Comparison of ENCODE assay signal across 16 cellular contexts in genomic region chr6:29945421-29945820, GRCh38. TPM values are rescaled to one million over a fixed set of nuclear protein-coding genes. Genes with fewer than 3 reads are reported as not detected.
DNase-seq lines count a peak whose midpoint lies in the region; ATAC-seq and TF ChIP-seq lines count a peak whose summit lies in the region.
"Had no signal": no experiment of that assay in that cellular context is flagged by ENCODE, and none has a peak within 500 bp of the region (broad histone marks: within the 10 kb centered on the region; RNA-seq: fewer than 3 reads in every experiment).

No MANE protein-coding gene starts in this region.

- intact Hi-C loops in CD8-positive, alpha-beta T cell (cut with DNase I, micrococcal nuclease) = loop anchor here in 1 of 2 experiments (5.0 kb wide), 3 partner anchors 117 to 238 kb away; partner anchors contain the start of gene POLR1H
- intact Hi-C loops in uterus (cut with DNase I; ENCODE audit: low total_unique reads) (no loop called here), A673 (cut with micrococcal nuclease; ENCODE audit: unreplicated experiment) (no loop called here)

- H3K9me3 ChIP-seq in CD8-positive, alpha-beta T cell (ENCODE audit: low read length) = no peaks in the 10 kb centered on the region
- no peaks in the 10 kb centered on the region for H3K9me3 ChIP-seq in mononuclear cell (ENCODE audit: low read depth, low read length)
- H3K9me3 ChIP-seq in uterus = no peaks in the 10 kb centered on the region
- H3K9me3 ChIP-seq in A673 (ENCODE audit: low read depth, low read length, poor library complexity, severe bottlenecking) = no peaks in the 10 kb centered on the region
- H3K9me3 ChIP-seq: body of pancreas, Peyer's patch had no signal

- H3K36me3 Mint-ChIP-seq in CD8-positive, alpha-beta T cell = peaks cover 82% of the 10 kb centered on the region
- H3K36me3 Mint-ChIP-seq in activated CD8-positive, alpha-beta T cell treated with anti-CD3 and anti-CD28 coated beads, Interleukin-2, amount 10 ng/mL, durations not matched to agents 7 days and 5 days (ENCODE audit: low read depth) = peaks cover 70% of the 10 kb centered on the region

- H3K4me3 ChIP-seq in ACC112 (ENCODE audit: low read depth, low read length) (peak overlapping the region; percentile 52; the same call in 1 of the 2 replicates), mononuclear cell (ENCODE audit: low read length) (peak overlapping the region; percentile 87), uterus (no peak overlapping the region), A673 (ENCODE audit: low read depth, low read length, poor library complexity, severe bottlenecking) (no peak overlapping the region)
- H3K4me3 ChIP-seq in CD8-positive, alpha-beta T cell (ENCODE audit: low read depth, low read length) = peak overlapping the region; percentile 82
- H3K4me3 ChIP-seq: body of pancreas had no signal

- H3K27me3 ChIP-seq in ACC112 (ENCODE audit: insufficient read depth, low read length) (no peaks in the 10 kb centered on the region), mononuclear cell (ENCODE audit: insufficient read depth, low read length) (no peaks in the 10 kb centered on the region), uterus (no peaks in the 10 kb centered on the region), A673 (replicated peaks; ENCODE audit: insufficient read depth, low read depth, low read length, poor library complexity) (no peaks in the 10 kb centered on the region)
- H3K27me3 ChIP-seq in CD8-positive, alpha-beta T cell (ENCODE audit: insufficient read depth, low read length) = no peaks in the 10 kb centered on the region
- H3K27me3 ChIP-seq: body of pancreas, Peyer's patch had no signal

- peaks cover 16% of the 10 kb centered on the region for H3K36me3 ChIP-seq in ACC112 (ENCODE audit: insufficient read depth, low read length)
- peaks cover 40% of the 10 kb centered on the region for H3K36me3 ChIP-seq in CD8-positive, alpha-beta T cell (ENCODE audit: insufficient read depth, low read length)
- H3K36me3 ChIP-seq in uterus = no peaks in the 10 kb centered on the region
- peaks cover 8% of the 10 kb centered on the region for H3K36me3 ChIP-seq in A673 (ENCODE audit: insufficient read depth, low read length, poor library complexity, severe bottlenecking)

- no TSS peak for BruUV-seq in A673 (replicated peaks; lab: Mats Ljungman, UMichigan)

- no peak for TF ChIP-seq CTCF in CD8-positive, alpha-beta T cell (IDR thresholded peaks at IDR 0.05)
- no peak for TF ChIP-seq CTCF in uterus (IDR thresholded peaks at IDR 0.05)
- no peak for TF ChIP-seq CTCF in A673 (conservative IDR thresholded peaks at IDR 0.05; ENCODE audit: low read depth, low read length)

- no peaks in the 10 kb centered on the region for H3K9me3 Mint-ChIP-seq in CD8-positive, alpha-beta T cell
- H3K9me3 Mint-ChIP-seq in activated CD8-positive, alpha-beta T cell treated with anti-CD3 and anti-CD28 coated beads, Interleukin-2, amount 10 ng/mL, durations not matched to agents 7 days and 5 days (ENCODE audit: insufficient read depth) = no peaks in the 10 kb centered on the region
- H3K9me3 Mint-ChIP-seq: H9 had no signal

- H3K4me1 ChIP-seq in ACC112 (ENCODE audit: control insufficient read depth, insufficient read depth, low read length, unreplicated experiment) = peaks cover 30% of the 10 kb centered on the region
- H3K4me1 ChIP-seq in CD8-positive, alpha-beta T cell (ENCODE audit: insufficient read depth, low read length) = peaks cover 71% of the 10 kb centered on the region
- H3K4me1 ChIP-seq in mononuclear cell (ENCODE audit: insufficient read depth, low read length) = peaks cover 64% of the 10 kb centered on the region
- no peaks in the 10 kb centered on the region for H3K4me1 ChIP-seq in uterus
- peaks cover 3% of the 10 kb centered on the region for H3K4me1 ChIP-seq in A673 (ENCODE audit: insufficient read depth, low read length, poor library complexity, severe bottlenecking)

- CTCF ChIA-PET in CD8-positive, alpha-beta T cell (lab: Charles Lee) = interaction anchor here (1.1 kb wide), 1 partner anchor 97 kb away, joined by 3 read pairs; no protein-coding TSS in a partner anchor
- CTCF ChIA-PET in activated CD8-positive, alpha-beta T cell treated with anti-CD3 and anti-CD28 coated beads, Interleukin-2, amount 10 ng/mL, durations not matched to agents 7 days and 5 days (lab: Charles Lee) = no interaction called here
- CTCF ChIA-PET in A673 (lab: Charles Lee) = no interaction called here

- H3K4me1 Mint-ChIP-seq in CD8-positive, alpha-beta T cell (ENCODE audit: low read depth) = peaks cover 71% of the 10 kb centered on the region
- peaks cover 52% of the 10 kb centered on the region for H3K4me1 Mint-ChIP-seq in activated CD8-positive, alpha-beta T cell treated with anti-CD3 and anti-CD28 coated beads, Interleukin-2, amount 10 ng/mL, durations not matched to agents 7 days and 5 days (ENCODE audit: low read depth)

- POLR2A ChIA-PET in CD8-positive, alpha-beta T cell (lab: Charles Lee) = no interaction called here
- POLR2A ChIA-PET in activated CD8-positive, alpha-beta T cell treated with anti-CD3 and anti-CD28 coated beads, Interleukin-2, amount 10 ng/mL, durations not matched to agents 7 days and 5 days (lab: Charles Lee) = interaction anchor here (0.6 to 1.2 kb wide), 6 partner anchors 19 to 253 kb away, joined by 3 to 4 read pairs (median 3); partner anchors contain the start of gene PPP1R11
- POLR2A ChIA-PET in A673 (lab: Charles Lee; ENCODE audit: low non-redundant PET) = no interaction called here

- H2AFZ ChIP-seq in ACC112 (ENCODE audit: low read length, unreplicated experiment) = no peak overlapping the region

- no peak for TF ChIP-seq POLR2A in uterus (IDR thresholded peaks at IDR 0.05)

- H3K79me2 ChIP-seq in ACC112 (ENCODE audit: control insufficient read depth, insufficient read depth, low read length, unreplicated experiment) = peaks cover 31% of the 10 kb centered on the region

- H3K27ac Mint-ChIP-seq in CD8-positive, alpha-beta T cell = peak overlapping the region; percentile 78
- peak overlapping the region; percentile 74 for H3K27ac Mint-ChIP-seq in activated CD8-positive, alpha-beta T cell treated with anti-CD3 and anti-CD28 coated beads, Interleukin-2, amount 10 ng/mL, durations not matched to agents 7 days and 5 days
- H3K27ac Mint-ChIP-seq: H9 had no signal

- no peak overlapping the region for H3K27ac ChIP-seq in ACC112 (ENCODE audit: low read depth, low read length)
- peak overlapping the region; percentile 19 for H3K27ac ChIP-seq in CD8-positive, alpha-beta T cell (ENCODE audit: low read depth, low read length)
- no peak overlapping the region for H3K27ac ChIP-seq in uterus
- H3K27ac ChIP-seq in A673 (ENCODE audit: low read depth, low read length, poor library complexity, severe bottlenecking) = no peak overlapping the region
- H3K27ac ChIP-seq: body of pancreas, Peyer's patch had no signal

- ATAC-seq in CD8-positive, alpha-beta T cell = no peak
- no peak for ATAC-seq in activated CD8-positive, alpha-beta T cell treated with anti-CD3 and anti-CD28 coated beads, Interleukin-2, amount 10 ng/mL, durations not matched to agents 7 days and 5 days
- ATAC-seq: body of pancreas, HepG2 had no signal

- no peak for DNase-seq in CD8-positive, alpha-beta T cell
- no peak for DNase-seq in activated CD8-positive, alpha-beta T cell treated with anti-CD3 and anti-CD28 coated beads, Interleukin-2, amount 10 ng/mL, durations not matched to agents 7 days and 5 days
- no peak for DNase-seq in uterus
- DNase-seq in superior temporal gyrus (ENCODE audit: extremely low spot score) = no peak
- DNase-seq in effector CD4-positive, alpha-beta T cell = no peak
- no peak for DNase-seq in A673 (ENCODE audit: low spot score)
- DNase-seq: body of pancreas, DMS79, H9, hippocampal formation, MV-4-11, Peyer's patch, trophoblast cell had no signal

- no peaks in the 10 kb centered on the region for H3K27me3 Mint-ChIP-seq in CD8-positive, alpha-beta T cell (ENCODE audit: low read depth)
- no peaks in the 10 kb centered on the region for H3K27me3 Mint-ChIP-seq in activated CD8-positive, alpha-beta T cell treated with anti-CD3 and anti-CD28 coated beads, Interleukin-2, amount 10 ng/mL, durations not matched to agents 7 days and 5 days (ENCODE audit: low read depth)

- H3K4me3 Mint-ChIP-seq in CD8-positive, alpha-beta T cell = peak overlapping the region; percentile 94
- H3K4me3 Mint-ChIP-seq in activated CD8-positive, alpha-beta T cell treated with anti-CD3 and anti-CD28 coated beads, Interleukin-2, amount 10 ng/mL, durations not matched to agents 7 days and 5 days = peak overlapping the region; percentile 98
- H3K4me3 Mint-ChIP-seq: H9 had no signal

RNA-seq across cellular contexts. Expression of gene HLA-A, which starts 3.1 kb away (rescaled TPM):
- total RNA-seq in CD8-positive, alpha-beta T cell = 1,000 to 10,000 TPM; 2,151 to 2,183 TPM
- total RNA-seq in activated CD8-positive, alpha-beta T cell treated with anti-CD3 and anti-CD28 coated beads, Interleukin-2, amount 10 ng/mL, durations not matched to agents 7 days and 5 days = 1,000 to 10,000 TPM; 1,178 to 1,183 TPM
- total RNA-seq in mononuclear cell = 1,869 TPM
- total RNA-seq in uterus = 100 to 1,000 TPM; 160 to 722 (median 625) TPM
- 190 TPM in 2 replicates for total RNA-seq in A673 (2021)

Comparison
In these comparisons a context has a peak if more than half of its experiments do, and no peak if none do; other contexts are left out.
1. H3K4me3 ChIP-seq: peak in ACC112 (single experiment), CD8-positive, alpha-beta T cell (single experiment) and mononuclear cell (single experiment); none in uterus (0 of 2) and A673 (single experiment).